In genomic region chr15:78308422-78309021, GRCh38 we compare ENCODE assay signal across 8 cellular contexts. TPM values are rescaled to one million over a fixed set of nuclear protein-coding genes. Genes with fewer than 3 reads are reported as not detected.
A peak's percentile ranks its signal among the peaks of the same experiment; 100 is the strongest.
DNase-seq lines count a peak whose midpoint lies in the region; ATAC-seq and TF ChIP-seq lines count a peak whose summit lies in the region.

No MANE protein-coding gene starts in this region.

- H3K9ac ChIP-seq in MM.1S (ENCODE audit: low read length) (no peak overlapping the region), adipocyte (ENCODE audit: low read length) (peak overlapping the region; percentile 3)

- H3K9me3 ChIP-seq in MM.1S (replicated peaks; ENCODE audit: insufficient read depth, low read length) (no peaks in the 10 kb centered on the region), RWPE2 (ENCODE audit: severe bottlenecking) (no peaks in the 10 kb centered on the region), adipocyte (ENCODE audit: control insufficient read depth, low read length) (no peaks in the 10 kb centered on the region), heart right ventricle (no peaks in the 10 kb centered on the region)

- intact Hi-C loops in heart right ventricle (cut with DNase I), result loop anchor here (1.0 to 10.0 kb wide), 8 partner anchors 106 to 196 kb away; partner anchors contain the start of gene HYKK (in 1 of the 10)

- TF ChIP-seq CTCF in MM.1S (IDR thresholded peaks at IDR 0.05; ENCODE audit: low read length) (peak; percentile 85), RWPE2 (IDR thresholded peaks at IDR 0.05; ENCODE audit: poor library complexity, severe bottlenecking) (peak; percentile 98), heart right ventricle (IDR thresholded peaks at IDR 0.05) (peak; percentile 54 to 89 (median 82))

- ATAC-seq in RWPE2 (ENCODE audit: low read depth) (peak; percentile 83), heart right ventricle (peak; percentile 61 to 91 (median 81)), GM18498 (IDR thresholded peaks at IDR 0.05; ENCODE audit: unreplicated experiment) (no peak)

- WGBS in heart right ventricle, 2 donors, result 7 to 9% methylated on average over 8 of the region's 8 CpGs

- H3K27me3 ChIP-seq in MM.1S (replicated peaks; ENCODE audit: insufficient read depth, low read length) (no peaks in the 10 kb centered on the region; the same call in 1 of the 2 replicates), RWPE2 (ENCODE audit: insufficient read depth, poor library complexity, severe bottlenecking) (no peaks in the 10 kb centered on the region), adipocyte (replicated peaks; ENCODE audit: control insufficient read depth, insufficient read depth, low read length) (peaks cover 8% of the 10 kb centered on the region), heart right ventricle (peaks cover 0 to 30% (median 7%) of the 10 kb centered on the region in 7 donors)

- H3K4me1 ChIP-seq in MM.1S (ENCODE audit: low read length), result no peaks in the 10 kb centered on the region
- peaks cover 8% of the 10 kb centered on the region for H3K4me1 ChIP-seq in RWPE2 (ENCODE audit: insufficient read depth, poor library complexity, severe bottlenecking)
- H3K4me1 ChIP-seq in adipocyte (ENCODE audit: control insufficient read depth, insufficient read depth, low read length), result peaks cover 46% of the 10 kb centered on the region
- peaks cover 0 to 9% (median 0%) of the 10 kb centered on the region in 9 donors for H3K4me1 ChIP-seq in heart right ventricle

- no peak overlapping the region for H3K27ac ChIP-seq in MM.1S (ENCODE audit: low read length)
- no peak overlapping the region for H3K27ac ChIP-seq in RWPE2 (ENCODE audit: poor library complexity, severe bottlenecking)
- no peak overlapping the region for H3K27ac ChIP-seq in heart right ventricle

- no peak overlapping the region for H3K4me3 ChIP-seq in MM.1S (ENCODE audit: low read length)
- no peak overlapping the region for H3K4me3 ChIP-seq in RWPE2 (ENCODE audit: severe bottlenecking)
- no peak overlapping the region for H3K4me3 ChIP-seq in adipocyte (ENCODE audit: low read length)
- H3K4me3 ChIP-seq in heart right ventricle, result no peak overlapping the region

- H3F3A ChIP-seq in MM.1S (ENCODE audit: insufficient read depth, low read length), result no peaks in the 10 kb centered on the region

- DNase-seq in GM04504 (ENCODE audit: low read depth) (peak; percentile 23), MM.1S (peak; percentile 39), RWPE2 (ENCODE audit: low spot score) (peak; percentile 86), adipocyte (ENCODE audit: low read depth) (peak; percentile 91), heart right ventricle (peak; percentile 52 to 59), putamen (ENCODE audit: low spot score) (peak; percentile 45), GOT3 (lab: John Stamatoyannopoulos, UW) (no peak)

- H3K79me2 ChIP-seq in MM.1S (ENCODE audit: low read length), result no peaks in the 10 kb centered on the region

- H4K20me1 ChIP-seq in MM.1S (ENCODE audit: insufficient read depth, low read length), result no peaks in the 10 kb centered on the region

- no peaks in the 10 kb centered on the region for H3K9me2 ChIP-seq in MM.1S (replicated peaks; ENCODE audit: insufficient read depth, low read length)

- peak overlapping the region; percentile 36 for H3K4me2 ChIP-seq in MM.1S (ENCODE audit: low read depth, low read length)

- H3K36me3 ChIP-seq in MM.1S (replicated peaks; ENCODE audit: insufficient read depth, low read length) (no peaks in the 10 kb centered on the region), RWPE2 (ENCODE audit: low read depth) (no peaks in the 10 kb centered on the region), adipocyte (ENCODE audit: control insufficient read depth, insufficient read depth, low read length, severe bottlenecking) (no peaks in the 10 kb centered on the region), heart right ventricle (no peaks in the 10 kb centered on the region)

- peak overlapping the region; percentile 69 for H2AFZ ChIP-seq in MM.1S (ENCODE audit: low read length)

RNA-seq across cellular contexts. Expression of gene SKIC8, which starts 9.1 kb away (rescaled TPM):
- 10 to 100 TPM; 24.0 to 32.8 (median 26.4) TPM for total RNA-seq in heart right ventricle
- 10 to 100 TPM; 33.8 to 37.0 TPM for polyA plus RNA-seq in heart right ventricle

RNA-seq across cellular contexts. Expression of gene CRABP1, which starts 31.6 kb away (rescaled TPM):
- not detected for total RNA-seq in heart right ventricle
- not detected for polyA plus RNA-seq in heart right ventricle

RNA-seq across cellular contexts. Expression of gene DNAJA4, which starts 44.2 kb away (rescaled TPM):
- total RNA-seq in heart right ventricle, result 100 to 1,000 TPM in 8 of 10 donors, 10 to 100 TPM in 2; 78.9 to 210 (median 150) TPM
- polyA plus RNA-seq in heart right ventricle, result 100 to 1,000 TPM in 1 of 2 donors, 10 to 100 TPM in 1; 40.0 to 226 TPM
